ENCODE assay signal across 10 cellular contexts in the genomic region with DNA sequence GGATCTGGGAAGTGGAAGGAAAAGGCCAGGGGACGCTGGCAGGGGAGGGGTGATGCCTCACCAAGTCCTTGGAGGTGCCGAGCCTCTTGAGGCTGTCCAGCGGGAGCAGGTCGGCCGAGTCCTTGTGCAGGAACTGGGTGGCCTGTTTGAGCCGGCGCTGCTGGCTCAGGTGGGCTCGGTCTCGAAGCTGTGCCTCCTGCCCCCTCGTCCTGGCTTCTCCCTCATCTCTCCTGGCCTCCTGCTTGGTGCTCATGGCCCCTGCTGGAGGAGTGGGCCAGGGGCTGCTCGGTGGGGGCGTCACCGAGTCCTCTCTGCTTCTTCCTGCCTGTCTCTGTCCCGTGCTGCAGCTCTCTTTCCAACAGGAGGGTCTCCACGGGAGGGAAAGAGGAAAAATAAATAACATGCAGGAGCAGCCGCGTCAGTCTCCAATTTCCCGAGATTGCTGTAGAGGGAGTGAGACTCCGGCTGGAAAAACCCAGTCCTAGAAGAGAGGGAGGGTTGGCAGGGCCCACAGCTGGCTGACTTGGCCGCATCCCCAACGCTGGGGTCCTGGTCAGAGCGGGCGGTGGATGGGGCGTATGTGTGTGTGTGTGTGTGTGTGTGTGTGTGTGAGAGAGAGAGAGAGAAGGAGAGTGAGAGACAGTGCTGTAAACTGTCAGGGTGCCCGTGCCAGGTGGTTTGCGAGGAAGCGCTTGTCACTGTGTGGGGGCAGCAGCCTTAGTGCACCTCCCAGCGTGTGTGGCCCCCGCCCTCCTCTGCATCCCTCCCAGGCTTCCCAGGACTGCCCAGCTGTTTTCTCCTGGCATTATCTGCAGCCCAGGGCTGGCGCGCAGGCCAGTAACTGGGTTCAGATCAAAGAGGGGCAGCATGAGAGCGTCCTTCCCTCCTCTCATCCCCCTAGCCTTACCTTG. TPM values are rescaled to one million over a fixed set of nuclear protein-coding genes. Genes with fewer than 3 reads are reported as not detected.
A peak's percentile ranks its signal among the peaks of the same experiment; 100 is the strongest.
DNase-seq lines count a peak whose midpoint lies in the region; ATAC-seq and TF ChIP-seq lines count a peak whose summit lies in the region.
"Had no signal": no experiment of that assay in that cellular context is flagged by ENCODE, and none has a peak within 500 bp of the region (broad histone marks: within the 10 kb centered on the region; RNA-seq: fewer than 3 reads in every experiment).

A gene with protein sequence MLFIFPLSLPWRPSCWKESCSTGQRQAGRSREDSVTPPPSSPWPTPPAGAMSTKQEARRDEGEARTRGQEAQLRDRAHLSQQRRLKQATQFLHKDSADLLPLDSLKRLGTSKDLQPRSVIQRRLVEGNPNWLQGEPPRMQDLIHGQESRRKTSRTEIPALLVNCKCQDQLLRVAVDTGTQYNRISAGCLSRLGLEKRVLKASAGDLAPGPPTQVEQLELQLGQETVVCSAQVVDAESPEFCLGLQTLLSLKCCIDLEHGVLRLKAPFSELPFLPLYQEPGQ (minus strand): TSS at position 455 of the 911 bp plus-strand sequence. CDS start 52 bp downstream, at position 403.

- H3K27me3 ChIP-seq in lower lobe of right lung (ENCODE audit: low read depth), result no peaks in the 10 kb centered on the region
- no peaks in the 10 kb centered on the region for H3K27me3 ChIP-seq in tibial artery

- intact Hi-C loops in lower lobe of right lung (cut with DNase I), result no loop called here
- intact Hi-C loops in tibial artery (cut with DNase I; ENCODE audit: low total_unique reads), result no loop called here

- H3K27ac ChIP-seq in coronary artery (peak within 1 kb of the TSS in 1 of 2 donors; percentile 82), lower lobe of right lung (no peak within 1 kb of the TSS), tibial artery (peak within 1 kb of the TSS; percentile 25 to 64)

- peak; percentile 5 to 51 for DNase-seq in NCI-H526 (lab: John Stamatoyannopoulos, UW)
- no peak for DNase-seq in NCI-H526 treated with DMSO at 0.1 percent for 48 hours (lab: John Stamatoyannopoulos, UW)
- no peak for DNase-seq in coronary artery (ENCODE audit: low spot score)
- DNase-seq in lower lobe of right lung, result no peak
- DNase-seq in tibial artery, result no peak
- no peak for DNase-seq in GM19238 (ENCODE audit: insufficient read length, low spot score)
- no peak for DNase-seq in CD1c-positive myeloid dendritic cell (ENCODE audit: extremely low spot score)
- DNase-seq: AML-193 had no signal

- H3K4me1 ChIP-seq in lower lobe of right lung (peaks cover 7% of the 10 kb centered on the region), tibial artery (peaks cover 0 to 34% (median 25%) of the 10 kb centered on the region in 4 donors)

- no peaks in the 10 kb centered on the region for H3K9me3 ChIP-seq in lower lobe of right lung
- no peaks in the 10 kb centered on the region for H3K9me3 ChIP-seq in tibial artery

- peak within 1 kb of the TSS; percentile 74 for H3K4me3 ChIP-seq in coronary artery
- H3K4me3 ChIP-seq in lower lobe of right lung, result peak within 1 kb of the TSS; percentile 2
- H3K4me3 ChIP-seq in tibial artery, result peak within 1 kb of the TSS; percentile 38 to 51

- peaks cover 28% of the 10 kb centered on the region for H3K36me3 ChIP-seq in lower lobe of right lung
- H3K36me3 ChIP-seq in tibial artery, result peaks cover 0 to 11% (median 0%) of the 10 kb centered on the region in 3 donors

- ATAC-seq in lower lobe of right lung, result peak; percentile 31 to 54
- no peak for ATAC-seq in GM18519 (IDR thresholded peaks at IDR 0.05; ENCODE audit: low FRiP score, unreplicated experiment)

- TF ChIP-seq CTCF in coronary artery (IDR thresholded peaks at IDR 0.05) (peak; percentile 19), lower lobe of right lung (IDR thresholded peaks at IDR 0.05) (no peak), tibial artery (IDR thresholded peaks at IDR 0.05) (peak in 1 of 2 experiments; percentile 16)

RNA-seq across cellular contexts. Expression of the gene that starts here (rescaled TPM):
- total RNA-seq in lower lobe of right lung, result 0.77 TPM
- total RNA-seq: T-helper 2 cell treated with Interferon-gamma antibody and Interleukin-4, amounts not matched to agents 100 ng/mL and 5 ng/mL, for 36 hours had no signal

Comparison
In these comparisons a context has a peak if more than half of its experiments do, and no peak if none do; other contexts are left out.
1. DNase-seq: peak in NCI-H526 (2 of 2); none in NCI-H526 treated with DMSO at 0.1 percent for 48 hours (single experiment), coronary artery (single experiment), lower lobe of right lung (single experiment), tibial artery (0 of 2), GM19238 (single experiment) and CD1c-positive myeloid dendritic cell (single experiment).
2. Peak in ATAC-seq and H3K4me3 ChIP-seq in lower lobe of right lung; RNA of the gene not detected or under 1 TPM.
3. H3K4me3 ChIP-seq: peak in every context shown above with its lines; median percentile 74 in coronary artery; 44 in tibial artery; 2 in lower lobe of right lung.